In genomic region chr1:206926286-206926685, GRCh38 we compare ENCODE assay signal across 21 cellular contexts. TPM values are rescaled to one million over a fixed set of nuclear protein-coding genes. Genes with fewer than 3 reads are reported as not detected.
"Had no signal": no experiment of that assay in that cellular context is flagged by ENCODE, and none has a peak within 500 bp of the region (broad histone marks: within the 10 kb centered on the region; RNA-seq: fewer than 3 reads in every experiment).

No MANE protein-coding gene starts in this region.

- H3K27me3 ChIP-seq: adrenal gland, cardiac muscle cell, esophagus squamous epithelium had no signal

- H3K27me3 Mint-ChIP-seq: natural killer cell treated with Interleukin-12 subunit alpha and Interleukin-12 subunit beta and Interleukin-15 and Interleukin-18, amount 100 ng/mL, for 72 hours; stimulated activated naive B cell treated with anti-CD40 and anti-IgM and Interleukin-4, amounts not matched to agents 10 μg/mL and 1 μg/mL and 100 μg/mL, for 72 hours had no signal

- H3K4me1 Mint-ChIP-seq: WTC11 had no signal

- H3K9me3 ChIP-seq: adrenal gland, esophagus squamous epithelium had no signal

- H3K4me3 Mint-ChIP-seq: activated naive CD4-positive, alpha-beta T cell treated with anti-CD3 and anti-CD28 coated beads for 36 hours; natural killer cell treated with Interleukin-12 subunit alpha and Interleukin-12 subunit beta and Interleukin-15 and Interleukin-18, amount 100 ng/mL, for 72 hours; stimulated activated naive B cell treated with anti-CD40 and anti-IgM and Interleukin-4, amounts not matched to agents 10 μg/mL and 1 μg/mL and 100 μg/mL, for 72 hours; T-helper 1 cell treated with Interleukin-12 subunit alpha and Interleukin-12 subunit beta and Interleukin-4 antibody, amounts not matched to agents 30 μg/mL and 1 μg/mL, for 36 hours; WTC11 had no signal

- H3K4me1 ChIP-seq: adrenal gland had no signal

- H3K27ac ChIP-seq: adrenal gland, cardiac muscle cell, coronary artery had no signal

- H3K36me3 Mint-ChIP-seq: natural killer cell treated with Interleukin-12 subunit alpha and Interleukin-12 subunit beta and Interleukin-15 and Interleukin-18, amount 100 ng/mL, for 72 hours; WTC11 had no signal

- H3K36me3 ChIP-seq: adrenal gland, cardiac muscle cell, esophagus squamous epithelium had no signal

- DNase-seq: activated CD4-positive, alpha-beta T cell treated with anti-CD3 and anti-CD28 coated beads for 48 hours; activated naive CD4-positive, alpha-beta T cell treated with anti-CD3 and anti-CD28 coated beads for 36 hours; effector CD4-positive, alpha-beta T cell; esophagus squamous epithelium; hippocampal formation; mesendoderm; stimulated activated CD4-positive, alpha-beta T cell treated with anti-CD3 and anti-CD28 coated beads, Interleukin-15, amount 100 ng/mL, for 24 hours; stimulated activated CD4-positive, alpha-beta T cell treated with anti-CD3 and anti-CD28 coated beads, Interleukin-4, amount 100 ng/mL, for 1 hour; stimulated activated naive B cell treated with anti-CD40 and anti-IgM and Interleukin-4, amounts not matched to agents 10 μg/mL and 1 μg/mL and 100 μg/mL, for 72 hours; trophoblast cell had no signal

- H3K4me3 ChIP-seq: adrenal gland, cardiac muscle cell, coronary artery, esophagus squamous epithelium had no signal

- H3K27ac Mint-ChIP-seq: activated naive CD4-positive, alpha-beta T cell treated with anti-CD3 and anti-CD28 coated beads for 36 hours; activated T-helper 2 cell treated with anti-CD3 and anti-CD28 coated beads, Interferon-gamma antibody, Interleukin-2, Interleukin-4, amounts not matched to agents 10 μg/mL and 5 μg/mL and 100 μg/mL, durations not matched to agents 14 hours and 24 hours and 36 hours; natural killer cell treated with Interleukin-12 subunit alpha and Interleukin-12 subunit beta and Interleukin-15 and Interleukin-18, amount 100 ng/mL, for 72 hours; stimulated activated naive B cell treated with anti-CD40 and anti-IgM and Interleukin-4, amounts not matched to agents 10 μg/mL and 1 μg/mL and 100 μg/mL, for 72 hours; T-helper 1 cell treated with Interleukin-12 subunit alpha and Interleukin-12 subunit beta and Interleukin-4 antibody, amounts not matched to agents 30 μg/mL and 1 μg/mL, for 36 hours; WTC11 had no signal

- ATAC-seq: natural killer cell treated with Interleukin-12 subunit alpha and Interleukin-12 subunit beta and Interleukin-15 and Interleukin-18, amount 100 ng/mL, for 72 hours; stimulated activated naive B cell treated with anti-CD40 and anti-IgM and Interleukin-4, amounts not matched to agents 10 μg/mL and 1 μg/mL and 100 μg/mL, for 72 hours; WTC11 had no signal

- H3K9me3 Mint-ChIP-seq: activated naive CD4-positive, alpha-beta T cell treated with anti-CD3 and anti-CD28 coated beads for 36 hours; activated T-helper 2 cell treated with anti-CD3 and anti-CD28 coated beads, Interferon-gamma antibody, Interleukin-2, Interleukin-4, amounts not matched to agents 10 μg/mL and 5 μg/mL and 100 μg/mL, durations not matched to agents 14 hours and 24 hours and 36 hours; natural killer cell treated with Interleukin-12 subunit alpha and Interleukin-12 subunit beta and Interleukin-15 and Interleukin-18, amount 100 ng/mL, for 72 hours; stimulated activated naive B cell treated with anti-CD40 and anti-IgM and Interleukin-4, amounts not matched to agents 10 μg/mL and 1 μg/mL and 100 μg/mL, for 72 hours; T-helper 1 cell treated with Interleukin-12 subunit alpha and Interleukin-12 subunit beta and Interleukin-4 antibody, amounts not matched to agents 30 μg/mL and 1 μg/mL, for 36 hours; WTC11 had no signal

RNA-seq across cellular contexts. Expression of gene FCMR, which starts 4.5 kb away (rescaled TPM):
- total RNA-seq: cardiac muscle cell had no signal
- polyA plus RNA-seq: cardiac muscle cell had no signal

RNA-seq across cellular contexts. Expression of gene PIGR, which starts 20.0 kb away (rescaled TPM):
- total RNA-seq: activated T-helper 2 cell treated with anti-CD3 and anti-CD28 coated beads, Interferon-gamma antibody, Interleukin-2, Interleukin-4, amounts not matched to agents 10 μg/mL and 5 μg/mL and 100 μg/mL, durations not matched to agents 14 hours and 24 hours and 36 hours; cardiac muscle cell; fibroblast of villous mesenchyme; glomerular endothelial cell had no signal
- polyA plus RNA-seq: cardiac muscle cell had no signal

RNA-seq across cellular contexts. Expression of gene IL24, which starts 29.0 kb away (rescaled TPM):
- total RNA-seq: adrenal gland; cardiac muscle cell; esophagus squamous epithelium; glomerular endothelial cell; liver; natural killer cell treated with Interleukin-12 subunit alpha and Interleukin-12 subunit beta and Interleukin-15 and Interleukin-18, amount 100 ng/mL, for 72 hours; WTC11 had no signal
- polyA plus RNA-seq: adrenal gland, cardiac muscle cell had no signal

RNA-seq across cellular contexts. Expression of gene FCAMR, which starts 44.0 kb away (rescaled TPM):
- total RNA-seq: activated naive CD4-positive, alpha-beta T cell treated with anti-CD3 and anti-CD28 coated beads for 36 hours; activated T-helper 2 cell treated with anti-CD3 and anti-CD28 coated beads, Interferon-gamma antibody, Interleukin-2, Interleukin-4, amounts not matched to agents 10 μg/mL and 5 μg/mL and 100 μg/mL, durations not matched to agents 14 hours and 24 hours and 36 hours; adrenal gland; cardiac muscle cell; esophagus squamous epithelium; fibroblast of villous mesenchyme; glomerular endothelial cell; natural killer cell treated with Interleukin-12 subunit alpha and Interleukin-12 subunit beta and Interleukin-15 and Interleukin-18, amount 100 ng/mL, for 72 hours; WTC11 had no signal
- polyA plus RNA-seq: adrenal gland, cardiac muscle cell, keratinocyte had no signal
